Comparison of ENCODE assay signal across 8 cellular contexts in the genomic region with DNA sequence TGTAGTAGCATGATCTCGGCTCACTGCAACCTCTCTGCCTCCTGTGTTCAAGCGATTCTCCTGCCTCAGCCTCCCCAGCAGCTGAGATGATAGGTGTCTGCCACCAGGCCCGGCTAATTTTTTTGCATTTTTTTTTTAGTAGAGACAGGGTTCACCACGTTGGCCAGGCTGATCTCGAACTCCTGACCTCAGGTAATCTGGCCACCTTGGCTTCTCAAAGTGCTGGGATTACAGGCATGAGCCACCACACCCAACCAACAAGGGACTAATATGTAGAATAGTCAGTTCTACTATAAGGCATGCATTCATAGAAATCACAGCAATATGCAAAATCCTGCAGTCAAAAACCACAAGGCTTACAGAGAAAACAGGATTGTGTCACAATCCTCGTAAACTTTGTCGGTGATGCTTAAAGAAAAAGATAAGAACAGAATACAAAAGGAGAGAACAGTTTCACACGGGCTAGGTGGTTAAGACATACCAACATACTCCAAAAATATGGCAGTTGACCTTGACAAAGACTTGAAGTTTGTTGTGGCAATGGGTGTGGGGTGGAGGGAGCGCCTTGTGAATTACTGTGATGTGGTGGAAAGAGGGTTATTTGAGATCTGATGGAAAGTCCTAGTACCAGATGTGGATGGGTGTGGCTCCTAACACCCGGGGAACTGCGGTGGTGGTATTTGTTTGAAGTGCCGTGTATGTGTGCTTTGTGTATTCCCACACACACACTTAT. TPM values are rescaled to one million over a fixed set of nuclear protein-coding genes. Genes with fewer than 3 reads are reported as not detected.
DNase-seq lines count a peak whose midpoint lies in the region; ATAC-seq and TF ChIP-seq lines count a peak whose summit lies in the region.

No MANE protein-coding gene starts in this region.

- BruUV-seq in Calu3 (replicated peaks; lab: Mats Ljungman, UMichigan): no TSS peak

- peak overlapping the region; percentile 61 for H3K4me3 Mint-ChIP-seq in activated CD4-positive, alpha-beta T cell treated with anti-CD3 and anti-CD28 coated beads, Interleukin-2, amount 10 ng/mL, durations not matched to agents 7 days and 5 days
- H3K4me3 Mint-ChIP-seq in dendritic cell treated with granulocyte-macrophage colony-stimulating factor and Interleukin-4, amounts not matched to agents 40 ng/mL and 50 ng/mL, for 4 days: no peak overlapping the region
- H3K4me3 Mint-ChIP-seq in stimulated activated effector memory CD8-positive, alpha-beta T cell treated with anti-CD3 and anti-CD28 coated beads, Interleukin-12 subunit alpha, Interleukin-12 subunit beta, amount 100 ng/mL, for 72 hours: peak overlapping the region; percentile 47
- H3K4me3 Mint-ChIP-seq in Calu3 (ENCODE audit: low read depth, unreplicated experiment): no peak overlapping the region

- H3K27me3 ChIP-seq in esophagus muscularis mucosa: no peaks in the 10 kb centered on the region

- TF ChIP-seq CTCF in esophagus muscularis mucosa (IDR thresholded peaks at IDR 0.05) (no peak), Calu3 (IDR thresholded peaks at IDR 0.05; ENCODE audit: unreplicated experiment) (no peak)

- no peak overlapping the region for H3K27ac ChIP-seq in esophagus muscularis mucosa (replicated peaks in 1 of 4)

- H3K4me1 ChIP-seq in esophagus muscularis mucosa: peaks cover 36 to 45% (median 42%) of the 10 kb centered on the region in 4 donors

- CTCF ChIA-PET in activated CD4-positive, alpha-beta T cell treated with anti-CD3 and anti-CD28 coated beads, Interleukin-2, amount 10 ng/mL, durations not matched to agents 7 days and 5 days (lab: Charles Lee): interaction anchor here (0.6 to 1.1 kb wide), 2 partner anchors 10 to 41 kb away, joined by 3 read pairs; no protein-coding TSS in a partner anchor
- CTCF ChIA-PET in Calu3 (lab: Charles Lee): interaction anchor here (0.5 to 0.7 kb wide), 2 partner anchors 14 to 19 kb away, joined by 3 to 8 read pairs; no protein-coding TSS in a partner anchor

- TF ChIP-seq POLR2A in esophagus muscularis mucosa (IDR thresholded peaks at IDR 0.05; ENCODE audit: low read depth): no peak

- no peaks in the 10 kb centered on the region for H3K36me3 ChIP-seq in esophagus muscularis mucosa

- 73% methylated on average over 12 of the region's 12 CpGs for WGBS in esophagus muscularis mucosa

- DNase-seq in HUDEP-2 (lab: John Stamatoyannopoulos, UW; ENCODE audit: unreplicated experiment in 76 of 76): peak in 42 of 76 experiments; percentile 12 to 76 (median 42)
- peak; percentile 92 for DNase-seq in activated CD4-positive, alpha-beta T cell treated with anti-CD3 and anti-CD28 coated beads, Interleukin-2, amount 10 ng/mL, durations not matched to agents 7 days and 5 days
- DNase-seq in stimulated activated effector memory CD8-positive, alpha-beta T cell treated with anti-CD3 and anti-CD28 coated beads, Interleukin-12 subunit alpha, Interleukin-12 subunit beta, amount 100 ng/mL, for 72 hours (ENCODE audit: low spot score in 2 of 2): peak in 1 of 2 donors; percentile 57
- no peak for DNase-seq in esophagus muscularis mucosa (ENCODE audit: extremely low spot score)
- no peak for DNase-seq in Calu3

- peaks cover 29% of the 10 kb centered on the region for H3K36me3 Mint-ChIP-seq in activated CD4-positive, alpha-beta T cell treated with anti-CD3 and anti-CD28 coated beads, Interleukin-2, amount 10 ng/mL, durations not matched to agents 7 days and 5 days (ENCODE audit: low read depth)
- H3K36me3 Mint-ChIP-seq in dendritic cell treated with granulocyte-macrophage colony-stimulating factor and Interleukin-4, amounts not matched to agents 40 ng/mL and 50 ng/mL, for 4 days (ENCODE audit: low read depth): peaks cover 34% of the 10 kb centered on the region
- H3K36me3 Mint-ChIP-seq in stimulated activated effector memory CD8-positive, alpha-beta T cell treated with anti-CD3 and anti-CD28 coated beads, Interleukin-12 subunit alpha, Interleukin-12 subunit beta, amount 100 ng/mL, for 72 hours: peaks cover 92% of the 10 kb centered on the region
- no peaks in the 10 kb centered on the region for H3K36me3 Mint-ChIP-seq in Calu3 (ENCODE audit: insufficient read depth, unreplicated experiment)

- ATAC-seq in stimulated activated effector memory CD8-positive, alpha-beta T cell treated with anti-CD3 and anti-CD28 coated beads, Interleukin-12 subunit alpha, Interleukin-12 subunit beta, amount 100 ng/mL, for 72 hours: peak; percentile 56
- ATAC-seq in SK-N-SH treated with all-trans-retinoic acid at 6 μM for 48 hours: no peak
- ATAC-seq in GM18858 (IDR thresholded peaks at IDR 0.05; ENCODE audit: unreplicated experiment): no peak

- peaks cover 76% of the 10 kb centered on the region for H3K4me1 Mint-ChIP-seq in activated CD4-positive, alpha-beta T cell treated with anti-CD3 and anti-CD28 coated beads, Interleukin-2, amount 10 ng/mL, durations not matched to agents 7 days and 5 days
- H3K4me1 Mint-ChIP-seq in dendritic cell treated with granulocyte-macrophage colony-stimulating factor and Interleukin-4, amounts not matched to agents 40 ng/mL and 50 ng/mL, for 4 days (ENCODE audit: low read depth): peaks cover 42% of the 10 kb centered on the region
- H3K4me1 Mint-ChIP-seq in stimulated activated effector memory CD8-positive, alpha-beta T cell treated with anti-CD3 and anti-CD28 coated beads, Interleukin-12 subunit alpha, Interleukin-12 subunit beta, amount 100 ng/mL, for 72 hours: peaks cover 63% of the 10 kb centered on the region
- H3K4me1 Mint-ChIP-seq in Calu3 (ENCODE audit: low read depth, unreplicated experiment): peaks cover 10% of the 10 kb centered on the region

- H3K27ac Mint-ChIP-seq in activated CD4-positive, alpha-beta T cell treated with anti-CD3 and anti-CD28 coated beads, Interleukin-2, amount 10 ng/mL, durations not matched to agents 7 days and 5 days: peak overlapping the region; percentile 98
- peak overlapping the region; percentile 44 for H3K27ac Mint-ChIP-seq in dendritic cell treated with granulocyte-macrophage colony-stimulating factor and Interleukin-4, amounts not matched to agents 40 ng/mL and 50 ng/mL, for 4 days
- peak overlapping the region; percentile 86 for H3K27ac Mint-ChIP-seq in stimulated activated effector memory CD8-positive, alpha-beta T cell treated with anti-CD3 and anti-CD28 coated beads, Interleukin-12 subunit alpha, Interleukin-12 subunit beta, amount 100 ng/mL, for 72 hours
- no peak overlapping the region for H3K27ac Mint-ChIP-seq in Calu3 (ENCODE audit: unreplicated experiment)

- H3K4me3 ChIP-seq in esophagus muscularis mucosa: no peak overlapping the region

- no peaks in the 10 kb centered on the region for H3K9me3 ChIP-seq in esophagus muscularis mucosa

- no peaks in the 10 kb centered on the region for H3K9me3 Mint-ChIP-seq in activated CD4-positive, alpha-beta T cell treated with anti-CD3 and anti-CD28 coated beads, Interleukin-2, amount 10 ng/mL, durations not matched to agents 7 days and 5 days
- H3K9me3 Mint-ChIP-seq in dendritic cell treated with granulocyte-macrophage colony-stimulating factor and Interleukin-4, amounts not matched to agents 40 ng/mL and 50 ng/mL, for 4 days: no peaks in the 10 kb centered on the region
- no peaks in the 10 kb centered on the region for H3K9me3 Mint-ChIP-seq in stimulated activated effector memory CD8-positive, alpha-beta T cell treated with anti-CD3 and anti-CD28 coated beads, Interleukin-12 subunit alpha, Interleukin-12 subunit beta, amount 100 ng/mL, for 72 hours
- no peaks in the 10 kb centered on the region for H3K9me3 Mint-ChIP-seq in Calu3 (ENCODE audit: low read depth, unreplicated experiment)

- intact Hi-C loops in dendritic cell treated with granulocyte-macrophage colony-stimulating factor and Interleukin-4, amounts not matched to agents 40 ng/mL and 50 ng/mL, for 4 days (cut with micrococcal nuclease): no loop called here
- intact Hi-C loops in esophagus muscularis mucosa (cut with DNase I) (loop anchor here (10.0 kb wide), 1 partner anchor 173 kb away; no protein-coding TSS in a partner anchor), Calu3 (cut with micrococcal nuclease; ENCODE audit: unreplicated experiment) (no loop called here)

- POLR2A ChIA-PET in activated CD4-positive, alpha-beta T cell treated with anti-CD3 and anti-CD28 coated beads, Interleukin-2, amount 10 ng/mL, durations not matched to agents 7 days and 5 days (lab: Charles Lee): no interaction called here

- no peak for TF ChIP-seq EP300 in esophagus muscularis mucosa (IDR thresholded peaks at IDR 0.05)

- no peaks in the 10 kb centered on the region for H3K27me3 Mint-ChIP-seq in activated CD4-positive, alpha-beta T cell treated with anti-CD3 and anti-CD28 coated beads, Interleukin-2, amount 10 ng/mL, durations not matched to agents 7 days and 5 days
- H3K27me3 Mint-ChIP-seq in dendritic cell treated with granulocyte-macrophage colony-stimulating factor and Interleukin-4, amounts not matched to agents 40 ng/mL and 50 ng/mL, for 4 days: no peaks in the 10 kb centered on the region
- H3K27me3 Mint-ChIP-seq in Calu3 (ENCODE audit: unreplicated experiment): no peaks in the 10 kb centered on the region

TF ChIP-seq in SK-N-SH treated with all-trans-retinoic acid at 6 μM for 48 hours, 23 proteins besides CTCF, POLR2A, EP300 and RAD21 (continues in another document):
- no peak for TF ChIP-seq TCF4 (CRISPR knock-in tag; IDR thresholded peaks at IDR 0.05; ENCODE audit: borderline replicate concordance)

RNA-seq across cellular contexts. Expression of gene NOSIP, which starts 12.5 kb away (rescaled TPM):
- total RNA-seq in activated CD4-positive, alpha-beta T cell treated with anti-CD3 and anti-CD28 coated beads, Interleukin-2, amount 10 ng/mL, durations not matched to agents 7 days and 5 days: 100 to 1,000 TPM; 288 TPM
- total RNA-seq in esophagus muscularis mucosa (10 to 100 TPM; 51.0 to 71.6 (median 59.2) TPM), Calu3 (2022) (76.9 and 81.2 TPM in 2 replicates)

RNA-seq across cellular contexts. Expression of gene PRRG2, which starts 13.2 kb away (rescaled TPM):
- total RNA-seq in activated CD4-positive, alpha-beta T cell treated with anti-CD3 and anti-CD28 coated beads, Interleukin-2, amount 10 ng/mL, durations not matched to agents 7 days and 5 days: 1 to 10 TPM; 1.1 TPM
- total RNA-seq in esophagus muscularis mucosa (1 to 10 TPM in 2 of 4 donors, under 1 TPM in 1, not detected in 1; 0.17 to 2.5 (median 1.6) TPM), Calu3 (2022) (19.0 and 22.1 TPM in 2 replicates)

RNA-seq across cellular contexts. Expression of gene PRR12, which starts 23.1 kb away (rescaled TPM):
- total RNA-seq in activated CD4-positive, alpha-beta T cell treated with anti-CD3 and anti-CD28 coated beads, Interleukin-2, amount 10 ng/mL, durations not matched to agents 7 days and 5 days: 10 to 100 TPM; 41.5 to 45.9 TPM
- total RNA-seq in esophagus muscularis mucosa: 10 to 100 TPM in 3 of 4 donors, 1 to 10 TPM in 1; 9.4 to 29.1 (median 16.3) TPM
- total RNA-seq in Calu3 (2022): 51.4 and 53.0 TPM in 2 replicates

RNA-seq across cellular contexts. Expression of gene RCN3, which starts 40.1 kb away (rescaled TPM):
- total RNA-seq in activated CD4-positive, alpha-beta T cell treated with anti-CD3 and anti-CD28 coated beads, Interleukin-2, amount 10 ng/mL, durations not matched to agents 7 days and 5 days: 1 to 10 TPM; 4.2 TPM
- total RNA-seq in esophagus muscularis mucosa (10 to 100 TPM in 3 of 4 donors, 1 to 10 TPM in 1; 9.8 to 22.4 (median 18.0) TPM), Calu3 (2022) (5.0 and 7.6 TPM in 2 replicates)

RNA-seq across cellular contexts. Expression of gene FCGRT, which starts 55.4 kb away (rescaled TPM):
- 10 to 100 TPM; 25.0 to 27.4 TPM for total RNA-seq in activated CD4-positive, alpha-beta T cell treated with anti-CD3 and anti-CD28 coated beads, Interleukin-2, amount 10 ng/mL, durations not matched to agents 7 days and 5 days
- total RNA-seq in esophagus muscularis mucosa (100 to 1,000 TPM; 108 to 234 (median 170) TPM), Calu3 (2022) (80.8 and 95.4 TPM in 2 replicates)

Comparison
In these comparisons a context has a peak if more than half of its experiments do, and no peak if none do; other contexts are left out.
1. DNase-seq: peak in HUDEP-2 (42 of 76) and activated CD4-positive, alpha-beta T cell treated with anti-CD3 and anti-CD28 coated beads, Interleukin-2, amount 10 ng/mL, durations not matched to agents 7 days and 5 days (single experiment); none in esophagus muscularis mucosa (single experiment) and Calu3 (single experiment).
2. H3K4me3 Mint-ChIP-seq: peak in activated CD4-positive, alpha-beta T cell treated with anti-CD3 and anti-CD28 coated beads, Interleukin-2, amount 10 ng/mL, durations not matched to agents 7 days and 5 days (single experiment) and stimulated activated effector memory CD8-positive, alpha-beta T cell treated with anti-CD3 and anti-CD28 coated beads, Interleukin-12 subunit alpha, Interleukin-12 subunit beta, amount 100 ng/mL, for 72 hours (single experiment); none in dendritic cell treated with granulocyte-macrophage colony-stimulating factor and Interleukin-4, amounts not matched to agents 40 ng/mL and 50 ng/mL, for 4 days (single experiment) and Calu3 (single experiment).